ENCODE assay signal across 1 cellular context in genomic region chr11:6443269-6444003, GRCh38.
TF ChIP-seq lines count a peak whose summit lies in the region.

No MANE protein-coding gene starts in this region.

TF ChIP-seq in HCT116, 20 proteins besides CTCF, POLR2A, EP300 and RAD21 (continued from another document):
- TF ChIP-seq EZH2 (IDR thresholded peaks at IDR 0.05) (no peak), EGR1 (IDR thresholded peaks at IDR 0.05; ENCODE audit: low read depth) (no peak), SRF (IDR thresholded peaks at IDR 0.05; ENCODE audit: low read depth) (no peak), SIN3A (IDR thresholded peaks at IDR 0.05; ENCODE audit: low read depth) (no peak), REST (IDR thresholded peaks at IDR 0.05; ENCODE audit: low read depth) (no peak)
